12 cellular contexts compared by ENCODE assay signal in the genomic region with DNA sequence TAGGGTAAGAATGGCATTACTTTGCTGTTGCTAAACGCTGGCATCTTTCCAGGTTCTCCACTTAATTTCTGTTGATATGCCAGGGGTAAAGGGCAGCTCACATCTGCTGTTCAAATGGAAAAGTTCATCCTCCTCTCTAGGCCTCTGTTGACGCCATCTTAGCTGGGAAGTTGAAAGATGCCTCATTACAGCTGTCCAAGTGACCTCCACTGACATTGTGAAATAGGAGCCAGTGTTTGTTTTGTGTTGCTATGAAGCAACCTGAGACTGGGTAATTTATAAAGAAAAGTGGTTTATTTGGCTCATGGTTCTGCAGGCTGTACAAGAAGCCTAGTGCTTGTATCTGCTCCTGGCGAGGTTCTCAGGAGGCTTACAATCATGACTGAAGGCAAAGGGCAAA. TPM values are rescaled to one million over a fixed set of nuclear protein-coding genes. Genes with fewer than 3 reads are reported as not detected.
A peak's percentile ranks its signal among the peaks of the same experiment; 100 is the strongest.
DNase-seq lines count a peak whose midpoint lies in the region; ATAC-seq and TF ChIP-seq lines count a peak whose summit lies in the region.
"Had no signal": no experiment of that assay in that cellular context is flagged by ENCODE, and none has a peak within 500 bp of the region (broad histone marks: within the 10 kb centered on the region; RNA-seq: fewer than 3 reads in every experiment).

No MANE protein-coding gene starts in this region.

- no peak for ATAC-seq in GM18502 (IDR thresholded peaks at IDR 0.05; ENCODE audit: poor library complexity, unreplicated experiment)
- ATAC-seq: activated CD4-positive, alpha-beta T cell treated with anti-CD3 and anti-CD28 coated beads for 36 hours had no signal

- DNase-seq in GM04503 (ENCODE audit: low read depth), result peak; percentile 27
- DNase-seq in NCI-H2171 treated with DMSO at 0.1 percent for 48 hours (lab: John Stamatoyannopoulos, UW), result peak; percentile 52
- peak; percentile 22 for DNase-seq in epithelial cell of proximal tubule (ENCODE audit: low read depth)
- peak; percentile 2 for DNase-seq in pulmonary artery endothelial cell (ENCODE audit: low read depth, low spot score)
- no peak for DNase-seq in stomach
- DNase-seq in NCI-H2029 (lab: John Stamatoyannopoulos, UW), result no peak
- DNase-seq: activated CD4-positive, alpha-beta T cell treated with anti-CD3 and anti-CD28 coated beads for 36 hours; Calu3; NCI-H1092; retina had no signal

- TF ChIP-seq EP300 in stomach (IDR thresholded peaks at IDR 0.05), result no peak

- no peaks in the 10 kb centered on the region for H3K27me3 ChIP-seq in stomach

- peaks cover 0 to 25% (median 9%) of the 10 kb centered on the region in 4 donors for H3K9me3 ChIP-seq in stomach

- no peak overlapping the region for H3K4me3 ChIP-seq in epithelial cell of proximal tubule (ENCODE audit: low read depth, low read length)
- H3K4me3 ChIP-seq in stomach, result no peak overlapping the region

- no peak for TF ChIP-seq POLR2A in stomach (IDR thresholded peaks at IDR 0.05)

- TF ChIP-seq CTCF in epithelial cell of proximal tubule (conservative IDR thresholded peaks at IDR 0.05; ENCODE audit: low read depth, low read length) (no peak), stomach (IDR thresholded peaks at IDR 0.05) (no peak)

- H3K27ac ChIP-seq in stomach, result no peak overlapping the region

- no peaks in the 10 kb centered on the region for H3K4me1 ChIP-seq in stomach

- 73 to 81% (median 77%) methylated on average over 3 of the region's 3 CpGs for WGBS in stomach, 5 donors

- peaks cover 0 to 1% (median 0%) of the 10 kb centered on the region in 4 donors for H3K36me3 ChIP-seq in stomach

- intact Hi-C loops in stomach (cut with DNase I; ENCODE audit: low total_unique reads), result no loop called here

RNA-seq across cellular contexts. Expression of a gene that starts 3.3 kb away (rescaled TPM):
- 0.22 TPM in 1 of 2 replicates, not detected in the other for total RNA-seq in epithelial cell of proximal tubule
- total RNA-seq in pulmonary artery endothelial cell, result 0.28 and 0.40 TPM in 2 replicates
- total RNA-seq in stomach, result not detected
- polyA plus RNA-seq in stomach, result not detected
- total RNA-seq: activated T-helper 1 cell treated with anti-CD3 and anti-CD28 coated beads, Interleukin-12 subunit alpha, Interleukin-12 subunit beta, Interleukin-2, Interleukin-4 antibody, amounts not matched to agents 30 ng/mL and 10 ng/mL and 1 ng/mL, durations not matched to agents 14 hours and 24 hours and 36 hours had no signal

RNA-seq across cellular contexts. Expression of a gene that starts 31.7 kb away (rescaled TPM):
- 10.7 and 13.1 TPM in 2 replicates for total RNA-seq in epithelial cell of proximal tubule
- 18.8 and 23.4 TPM in 2 replicates for total RNA-seq in pulmonary artery endothelial cell
- 10 to 100 TPM; 11.1 to 44.6 (median 21.2) TPM for total RNA-seq in stomach
- 10 to 100 TPM; 10.2 to 21.2 (median 18.5) TPM for polyA plus RNA-seq in stomach

Comparison
In these comparisons a context has a peak if more than half of its experiments do, and no peak if none do; other contexts are left out.
1. DNase-seq: peak in GM04503 (single experiment), NCI-H2171 treated with DMSO at 0.1 percent for 48 hours (single experiment), epithelial cell of proximal tubule (single experiment) and pulmonary artery endothelial cell (single experiment); none in stomach (single experiment) and NCI-H2029 (single experiment).